In genomic region chr4:82921795-82922194, GRCh38 we compare ENCODE assay signal across 25 cellular contexts.
"Had no signal": no experiment of that assay in that cellular context is flagged by ENCODE, and none has a peak within 500 bp of the region (broad histone marks: within the 10 kb centered on the region; RNA-seq: fewer than 3 reads in every experiment).

No MANE protein-coding gene starts in this region.

- ATAC-seq: foreskin keratinocyte; gastroesophageal sphincter; heart left ventricle; left lobe of liver; natural killer cell; stimulated activated effector memory CD8-positive, alpha-beta T cell treated with anti-CD3 and anti-CD28 coated beads, Interleukin-12 subunit alpha, Interleukin-12 subunit beta, amount 100 ng/mL, for 72 hours had no signal

- FAIRE-seq: endothelial cell of umbilical vein had no signal

- H3K9me3 ChIP-seq: colonic mucosa, esophagus muscularis mucosa, gastroesophageal sphincter, heart left ventricle, prostate gland, right atrium auricular region, sigmoid colon, stomach, tibial artery had no signal

- H3K36me3 Mint-ChIP-seq: natural killer cell, type B pancreatic cell had no signal

- H3K4me3 Mint-ChIP-seq: dendritic cell treated with granulocyte-macrophage colony-stimulating factor and Interleukin-4, amounts not matched to agents 40 ng/mL and 50 ng/mL, for 4 days; memory B cell; natural killer cell; neural progenitor cell; stimulated activated effector memory CD8-positive, alpha-beta T cell treated with anti-CD3 and anti-CD28 coated beads, Interleukin-12 subunit alpha, Interleukin-12 subunit beta, amount 100 ng/mL, for 72 hours; type B pancreatic cell had no signal

- H3K36me3 ChIP-seq: colonic mucosa, prostate gland had no signal

- H3K4me1 ChIP-seq: colonic mucosa, esophagus muscularis mucosa, foreskin keratinocyte, gastroesophageal sphincter, heart left ventricle, neural progenitor cell, prostate gland, right atrium auricular region, sigmoid colon, stomach, tibial artery had no signal

- H3K4me3 ChIP-seq: colonic mucosa, esophagus muscularis mucosa, gastroesophageal sphincter, heart left ventricle, hepatocyte, lung, neural progenitor cell, prostate gland, right atrium auricular region, sigmoid colon, stomach, tibial artery had no signal

- DNase-seq: colonic mucosa; effector CD8-positive, alpha-beta T cell; foreskin keratinocyte; heart left ventricle; kidney; natural killer cell; sigmoid colon; stimulated activated CD4-positive, alpha-beta T cell treated with anti-CD3 and anti-CD28 coated beads, Interleukin-2, amount 100 ng/mL, for 24 hours; stimulated activated CD4-positive, alpha-beta T cell treated with anti-CD3 and anti-CD28 coated beads, Interleukin-4, amount 100 ng/mL, for 24 hours; stimulated activated naive CD4-positive, alpha-beta T cell treated with Interleukin-2 at 50 U/mL for 16 hours; stomach; tibial artery had no signal

- H3K27me3 ChIP-seq: colonic mucosa, esophagus muscularis mucosa, foreskin keratinocyte, gastroesophageal sphincter, heart left ventricle, hepatocyte, neural progenitor cell, right atrium auricular region, sigmoid colon, stomach, tibial artery had no signal

- H3K9me3 Mint-ChIP-seq: dendritic cell treated with granulocyte-macrophage colony-stimulating factor and Interleukin-4, amounts not matched to agents 40 ng/mL and 50 ng/mL, for 4 days; memory B cell; natural killer cell; neural progenitor cell; stimulated activated effector memory CD8-positive, alpha-beta T cell treated with anti-CD3 and anti-CD28 coated beads, Interleukin-12 subunit alpha, Interleukin-12 subunit beta, amount 100 ng/mL, for 72 hours; type B pancreatic cell had no signal

- H3K27me3 Mint-ChIP-seq: dendritic cell treated with granulocyte-macrophage colony-stimulating factor and Interleukin-4, amounts not matched to agents 40 ng/mL and 50 ng/mL, for 4 days; memory B cell; type B pancreatic cell had no signal

- H3K4me1 Mint-ChIP-seq: memory B cell; natural killer cell; neural progenitor cell; stimulated activated effector memory CD8-positive, alpha-beta T cell treated with anti-CD3 and anti-CD28 coated beads, Interleukin-12 subunit alpha, Interleukin-12 subunit beta, amount 100 ng/mL, for 72 hours had no signal

- H3K9ac ChIP-seq: neural progenitor cell had no signal

- H3K27ac Mint-ChIP-seq: dendritic cell treated with granulocyte-macrophage colony-stimulating factor and Interleukin-4, amounts not matched to agents 40 ng/mL and 50 ng/mL, for 4 days; memory B cell; natural killer cell; neural progenitor cell; stimulated activated effector memory CD8-positive, alpha-beta T cell treated with anti-CD3 and anti-CD28 coated beads, Interleukin-12 subunit alpha, Interleukin-12 subunit beta, amount 100 ng/mL, for 72 hours; type B pancreatic cell had no signal

- H3K27ac ChIP-seq: colonic mucosa, esophagus muscularis mucosa, foreskin keratinocyte, gastroesophageal sphincter, heart left ventricle, hepatocyte, neural progenitor cell, prostate gland, right atrium auricular region, sigmoid colon, stomach, tibial artery had no signal
